In genomic region chr18:8704361-8705279, GRCh38 we compare ENCODE assay signal across 8 cellular contexts. TPM values are rescaled to one million over a fixed set of nuclear protein-coding genes. Genes with fewer than 3 reads are reported as not detected.
DNase-seq lines count a peak whose midpoint lies in the region; ATAC-seq, FAIRE-seq and TF ChIP-seq lines count a peak whose summit lies in the region.

No MANE protein-coding gene starts in this region.

- peaks cover 57% of the 10 kb centered on the region for H3K27me3 Mint-ChIP-seq in stimulated activated naive CD8-positive, alpha-beta T cell treated with anti-CD3 and anti-CD28 coated beads, Interleukin-15, Interleukin-2, amounts not matched to agents 100 ng/mL and 50 ng/mL, for 24 hours

- no peaks in the 10 kb centered on the region for H3K9me2 ChIP-seq in neural cell (ENCODE audit: insufficient read depth, low read length)

- no peaks in the 10 kb centered on the region for H3K9me3 Mint-ChIP-seq in stimulated activated naive CD8-positive, alpha-beta T cell treated with anti-CD3 and anti-CD28 coated beads, Interleukin-15, Interleukin-2, amounts not matched to agents 100 ng/mL and 50 ng/mL, for 24 hours

- H3K36me3 Mint-ChIP-seq in stimulated activated naive CD8-positive, alpha-beta T cell treated with anti-CD3 and anti-CD28 coated beads, Interleukin-15, Interleukin-2, amounts not matched to agents 100 ng/mL and 50 ng/mL, for 24 hours (ENCODE audit: low read depth): no peaks in the 10 kb centered on the region

- peak overlapping the region; percentile 28 to 72; a peak in 3 of 4 replicates for H3K4me3 ChIP-seq in DND-41 (ENCODE audit: low read depth in 1 of 2, low read length in 2 of 2)
- H3K4me3 ChIP-seq in RWPE2 (ENCODE audit: severe bottlenecking): peak overlapping the region; percentile 95
- H3K4me3 ChIP-seq in neural cell (ENCODE audit: low read length): peak overlapping the region; percentile 81

- H3K4me1 ChIP-seq in DND-41 (ENCODE audit: insufficient read depth, low read length) (peaks cover 22% of the 10 kb centered on the region), RWPE2 (ENCODE audit: insufficient read depth, poor library complexity, severe bottlenecking) (no peaks in the 10 kb centered on the region)

- H3K79me2 ChIP-seq in DND-41 (ENCODE audit: insufficient read depth, low read length): no peaks in the 10 kb centered on the region
- peaks cover 26% of the 10 kb centered on the region for H3K79me2 ChIP-seq in neural cell (replicated peaks; ENCODE audit: insufficient read depth, low read length)

- TF ChIP-seq CTCF in DND-41 (IDR thresholded peaks at IDR 0.05; ENCODE audit: borderline replicate concordance, extremely low read depth, low read length, poor library complexity, severe bottlenecking) (no peak), RWPE2 (IDR thresholded peaks at IDR 0.05; ENCODE audit: poor library complexity, severe bottlenecking) (no peak), neural cell (IDR thresholded peaks at IDR 0.05; ENCODE audit: poor library complexity, severe bottlenecking) (no peak)

- TF ChIP-seq EP300 in neural cell (conservative IDR thresholded peaks at IDR 0.05; ENCODE audit: poor library complexity, severe bottlenecking): no peak

- H2AFZ ChIP-seq in DND-41 (ENCODE audit: low read depth, low read length): peak overlapping the region; percentile 90
- peak overlapping the region; percentile 80 for H2AFZ ChIP-seq in neural cell (ENCODE audit: low read depth, low read length)

- TF ChIP-seq POLR2A in H54 (IDR thresholded peaks at IDR 0.05; ENCODE audit: low read depth, low read length): peak; percentile 62; the same call in 1 of the 2 replicates

- H3K4me1 Mint-ChIP-seq in stimulated activated naive CD8-positive, alpha-beta T cell treated with anti-CD3 and anti-CD28 coated beads, Interleukin-15, Interleukin-2, amounts not matched to agents 100 ng/mL and 50 ng/mL, for 24 hours (ENCODE audit: low read depth): peaks cover 16% of the 10 kb centered on the region

- ATAC-seq in DND-41 (ENCODE audit: insufficient read depth, low read depth) (peak; percentile 91), RWPE2 (ENCODE audit: low read depth) (peak; percentile 63)

- H3K27ac ChIP-seq in DND-41 (ENCODE audit: low read length) (peak overlapping the region; percentile 57), RWPE2 (ENCODE audit: poor library complexity, severe bottlenecking) (peak overlapping the region; percentile 66), neural cell (ENCODE audit: low read length) (peak overlapping the region; percentile 51)

- peak overlapping the region; percentile 98 for H3K4me2 ChIP-seq in DND-41 (ENCODE audit: insufficient read depth, low read length)
- H3K4me2 ChIP-seq in neural cell (ENCODE audit: low read length): peak overlapping the region; percentile 55

- no peak for TF ChIP-seq RAD21 in neural cell (conservative IDR thresholded peaks at IDR 0.05)

- H3K27ac Mint-ChIP-seq in stimulated activated naive CD8-positive, alpha-beta T cell treated with anti-CD3 and anti-CD28 coated beads, Interleukin-15, Interleukin-2, amounts not matched to agents 100 ng/mL and 50 ng/mL, for 24 hours: no peak overlapping the region

- H4K20me1 ChIP-seq in DND-41 (ENCODE audit: insufficient read depth, low read length) (no peaks in the 10 kb centered on the region), neural cell (ENCODE audit: insufficient read depth) (peaks cover 7% of the 10 kb centered on the region)

- H3K36me3 ChIP-seq in DND-41 (ENCODE audit: insufficient read depth, low read length) (no peaks in the 10 kb centered on the region), RWPE2 (ENCODE audit: low read depth) (peaks cover 9% of the 10 kb centered on the region; the same call in 1 of the 2 replicates), neural cell (ENCODE audit: insufficient read depth, low read length) (no peaks in the 10 kb centered on the region)

- DNase-seq in DND-41 (peak; percentile 88), H54 (ENCODE audit: insufficient read length, low spot score) (peak; percentile 88), LHCN-M2 (ENCODE audit: low read depth) (peak; percentile 86), RWPE2 (ENCODE audit: low spot score) (peak; percentile 83), fibroblast of the conjunctiva (ENCODE audit: low read depth) (peak; percentile 75)
- peak; percentile 94 for DNase-seq in activated effector memory CD4-positive, alpha-beta T cell treated with anti-CD3 and anti-CD28 coated beads, Interleukin-2, amount 50 U/mL, for 16 hours

- H3K9ac ChIP-seq in DND-41 (ENCODE audit: low read depth, low read length): peak overlapping the region; percentile 66
- peak overlapping the region; percentile 70 for H3K9ac ChIP-seq in neural cell (ENCODE audit: low read length)

- H3K9me3 ChIP-seq in DND-41 (ENCODE audit: insufficient read depth, low read length, severe bottlenecking) (no peaks in the 10 kb centered on the region), RWPE2 (ENCODE audit: severe bottlenecking) (no peaks in the 10 kb centered on the region), neural cell (ENCODE audit: low read length) (no peaks in the 10 kb centered on the region)

- no peaks in the 10 kb centered on the region for H3F3A ChIP-seq in neural cell (ENCODE audit: insufficient read depth, low read length, poor library complexity, severe bottlenecking)

- FAIRE-seq in H54 (lab: Jason Lieb, UNC): no peak

- peaks cover 6% of the 10 kb centered on the region for H3K27me3 ChIP-seq in DND-41 (ENCODE audit: insufficient read depth, low read length, poor library complexity)
- no peaks in the 10 kb centered on the region for H3K27me3 ChIP-seq in RWPE2 (ENCODE audit: insufficient read depth, poor library complexity, severe bottlenecking)
- H3K27me3 ChIP-seq in neural cell (ENCODE audit: insufficient read depth, low read depth, low read length): no peaks in the 10 kb centered on the region

- peak overlapping the region; percentile 85 for H3K4me3 Mint-ChIP-seq in stimulated activated naive CD8-positive, alpha-beta T cell treated with anti-CD3 and anti-CD28 coated beads, Interleukin-15, Interleukin-2, amounts not matched to agents 100 ng/mL and 50 ng/mL, for 24 hours

TF ChIP-seq in neural cell, 6 proteins besides CTCF, POLR2A, EP300 and RAD21:
- TF ChIP-seq TAF1 (IDR thresholded peaks at IDR 0.05; ENCODE audit: low read depth) (peak; percentile 46), MXI1 (conservative IDR thresholded peaks at IDR 0.05; ENCODE audit: poor library complexity, severe bottlenecking) (peak; percentile 30), REST (IDR thresholded peaks at IDR 0.05; ENCODE audit: borderline replicate concordance) (no peak), POLR2AphosphoS5 (IDR thresholded peaks at IDR 0.05) (no peak), SMC3 (conservative IDR thresholded peaks at IDR 0.05; ENCODE audit: poor library complexity) (peak; percentile 33), EZH2 (IDR thresholded peaks at IDR 0.05; ENCODE audit: borderline replicate concordance, insufficient read depth, low read length, poor library complexity, severe bottlenecking) (no peak)

RNA-seq across cellular contexts. Expression of gene MTCL1, which starts 0.7 kb away (rescaled TPM):
- total RNA-seq in LHCN-M2 (2014; rRNA removed): 16.1 and 19.3 TPM in 2 replicates
- 13.4 TPM for polyA plus RNA-seq in LHCN-M2 (2012)
- polyA plus RNA-seq in neural cell: 20.8 and 23.1 TPM in 2 replicates
- polyA minus RNA-seq in neural cell: 44.6 and 51.3 TPM in 2 replicates

Comparison
In these comparisons a context has a peak if more than half of its experiments do, and no peak if none do; other contexts are left out.
1. Peak in every context shown above with its lines: DNase-seq, ATAC-seq, H3K4me3 ChIP-seq and H3K27ac ChIP-seq.